In genomic region chr1:41482001-41482765, GRCh38 we compare ENCODE assay signal across 11 cellular contexts. TPM values are rescaled to one million over a fixed set of nuclear protein-coding genes. Genes with fewer than 3 reads are reported as not detected.
DNase-seq lines count a peak whose midpoint lies in the region; ATAC-seq, FAIRE-seq and TF ChIP-seq lines count a peak whose summit lies in the region.
"Had no signal": no experiment of that assay in that cellular context is flagged by ENCODE, and none has a peak within 500 bp of the region (broad histone marks: within the 10 kb centered on the region; RNA-seq: fewer than 3 reads in every experiment).

No MANE protein-coding gene starts in this region.

- no peak for TF ChIP-seq CTCF in astrocyte (IDR thresholded peaks at IDR 0.05; ENCODE audit: insufficient read depth, low read depth, low read length)

- H3K4me2 ChIP-seq in astrocyte (ENCODE audit: low read length): peak overlapping the region; percentile 17
- H3K4me2 ChIP-seq in mesenchymal stem cell (ENCODE audit: low read length, poor library complexity, severe bottlenecking): no peak overlapping the region

- H4K20me1 ChIP-seq in astrocyte (ENCODE audit: insufficient read depth, low read length): no peaks in the 10 kb centered on the region

- H3K4me3 Mint-ChIP-seq in astrocyte (ENCODE audit: unreplicated experiment): no peak overlapping the region
- H3K4me3 Mint-ChIP-seq in stimulated activated memory B cell treated with anti-CD40 and anti-IgM and Interleukin-4, amounts not matched to agents 10 μg/mL and 1 μg/mL and 100 μg/mL, for 72 hours: no peak overlapping the region
- H3K4me3 Mint-ChIP-seq: CD14-positive monocyte had no signal

- H3K23ac ChIP-seq in mesenchymal stem cell (ENCODE audit: low read length in 2 of 2): no peak overlapping the region

- H2AFZ ChIP-seq in astrocyte (ENCODE audit: low read depth, low read length) (no peak overlapping the region), mesenchymal stem cell (ENCODE audit: low read depth, low read length) (no peak overlapping the region)

- H2BK5ac ChIP-seq in mesenchymal stem cell (ENCODE audit: low read depth, low read length, poor library complexity, severe bottlenecking): peak overlapping the region; percentile 67

- H3K36me3 ChIP-seq in astrocyte (ENCODE audit: insufficient read depth, low read length) (no peaks in the 10 kb centered on the region), mesenchymal stem cell (ENCODE audit: control insufficient read depth in 1 of 2, insufficient read depth in 2 of 2, low read depth in 1 of 2, low read length in 2 of 2) (no peaks in the 10 kb centered on the region)
- H3K36me3 ChIP-seq: brain microvascular endothelial cell, right lobe of liver had no signal

- H3K4me1 Mint-ChIP-seq in astrocyte (ENCODE audit: low read depth, unreplicated experiment): peaks cover 26% of the 10 kb centered on the region
- peaks cover 21% of the 10 kb centered on the region for H3K4me1 Mint-ChIP-seq in stimulated activated memory B cell treated with anti-CD40 and anti-IgM and Interleukin-4, amounts not matched to agents 10 μg/mL and 1 μg/mL and 100 μg/mL, for 72 hours

- no peaks in the 10 kb centered on the region for H3K79me2 ChIP-seq in astrocyte (ENCODE audit: insufficient read depth, low read length)

- H3K36me3 Mint-ChIP-seq in astrocyte (ENCODE audit: low read depth, unreplicated experiment): no peaks in the 10 kb centered on the region
- H3K36me3 Mint-ChIP-seq in stimulated activated memory B cell treated with anti-CD40 and anti-IgM and Interleukin-4, amounts not matched to agents 10 μg/mL and 1 μg/mL and 100 μg/mL, for 72 hours: no peaks in the 10 kb centered on the region
- H3K36me3 Mint-ChIP-seq: CD14-positive monocyte had no signal

- no peak for FAIRE-seq in astrocyte (lab: Jason Lieb, UNC)

- peak overlapping the region; percentile 10 to 77 for H3K4ac ChIP-seq in mesenchymal stem cell (ENCODE audit: low read depth in 1 of 2, low read length in 2 of 2)

- H3K79me1 ChIP-seq in mesenchymal stem cell (replicated peaks; ENCODE audit: low read length, poor library complexity, severe bottlenecking): no peaks in the 10 kb centered on the region

- peak overlapping the region; percentile 68 for H4K8ac ChIP-seq in mesenchymal stem cell (ENCODE audit: low read length)

- H3K4me1 ChIP-seq in astrocyte (ENCODE audit: insufficient read depth, low read length): peaks cover 43% of the 10 kb centered on the region
- peaks cover 60% of the 10 kb centered on the region for H3K4me1 ChIP-seq in mesenchymal stem cell (ENCODE audit: control insufficient read depth, insufficient read depth, low read depth, low read length)

- WGBS in mesenchymal stem cell: 95% methylated on average over 17 of the region's 18 CpGs

- TF ChIP-seq POLR2A in erythroblast (IDR thresholded peaks at IDR 0.05; ENCODE audit: low read length): no peak

- H3K27ac ChIP-seq in astrocyte (ENCODE audit: low read depth, low read length) (no peak overlapping the region), mesenchymal stem cell (ENCODE audit: low read length, poor library complexity, severe bottlenecking) (no peak overlapping the region)
- H3K27ac ChIP-seq: brain microvascular endothelial cell, right lobe of liver had no signal

- H3K4me3 ChIP-seq in astrocyte (ENCODE audit: insufficient read depth, low read depth, low read length) (no peak overlapping the region), mesenchymal stem cell (ENCODE audit: insufficient read depth in 1 of 2, low read depth in 1 of 2, low read length in 2 of 2) (no peak overlapping the region)
- H3K4me3 ChIP-seq: right lobe of liver had no signal

- peaks cover 11% of the 10 kb centered on the region for H3K27me3 Mint-ChIP-seq in astrocyte (ENCODE audit: low read depth, unreplicated experiment)
- peaks cover 43% of the 10 kb centered on the region for H3K27me3 Mint-ChIP-seq in stimulated activated memory B cell treated with anti-CD40 and anti-IgM and Interleukin-4, amounts not matched to agents 10 μg/mL and 1 μg/mL and 100 μg/mL, for 72 hours

- DNase-seq in ACHN (peak; percentile 16), NCI-H1105 treated with DMSO at 0.1 percent for 48 hours (lab: John Stamatoyannopoulos, UW) (peak; percentile 96), astrocyte (ENCODE audit: low read depth) (no peak), mesenchymal stem cell (no peak), NCI-H187 treated with DMSO at 0.1 percent for 48 hours (lab: John Stamatoyannopoulos, UW) (no peak), erythroblast (lab: John Stamatoyannopoulos, UW) (no peak)
- DNase-seq: brain microvascular endothelial cell had no signal

- H2BK15ac ChIP-seq in mesenchymal stem cell (ENCODE audit: low read depth, poor library complexity, severe bottlenecking): peak overlapping the region; percentile 39

- H3K14ac ChIP-seq in mesenchymal stem cell (ENCODE audit: low read length in 2 of 2): peak overlapping the region in 1 of 2 experiments; percentile 62

- ATAC-seq in stimulated activated memory B cell treated with anti-CD40 and anti-IgM and Interleukin-4, amounts not matched to agents 10 μg/mL and 1 μg/mL and 100 μg/mL, for 72 hours: no peak
- no peak for ATAC-seq in HG02678 (IDR thresholded peaks at IDR 0.05; ENCODE audit: unreplicated experiment)
- ATAC-seq: right lobe of liver had no signal

- H2BK12ac ChIP-seq in mesenchymal stem cell (ENCODE audit: low read length in 2 of 2): peak overlapping the region; percentile 40 to 95

- H2BK120ac ChIP-seq in mesenchymal stem cell (ENCODE audit: low read depth, low read length): peak overlapping the region; percentile 54

- no peak overlapping the region for H3K27ac Mint-ChIP-seq in astrocyte (ENCODE audit: unreplicated experiment)
- no peak overlapping the region for H3K27ac Mint-ChIP-seq in stimulated activated memory B cell treated with anti-CD40 and anti-IgM and Interleukin-4, amounts not matched to agents 10 μg/mL and 1 μg/mL and 100 μg/mL, for 72 hours
- H3K27ac Mint-ChIP-seq: CD14-positive monocyte had no signal

- H3K27me3 ChIP-seq in astrocyte (ENCODE audit: insufficient read depth, low read length) (no peaks in the 10 kb centered on the region), mesenchymal stem cell (ENCODE audit: control insufficient read depth in 1 of 2, insufficient read depth in 1 of 2, low read length in 2 of 2) (peaks cover 0 to 39% of the 10 kb centered on the region in 2 experiments)
- H3K27me3 ChIP-seq: brain microvascular endothelial cell, right lobe of liver had no signal

- H4K91ac ChIP-seq in mesenchymal stem cell (ENCODE audit: low read length): peak overlapping the region; percentile 79

- H3K18ac ChIP-seq in mesenchymal stem cell (ENCODE audit: low read depth in 1 of 2, low read length in 2 of 2): peak overlapping the region; percentile 67 to 77

- in situ Hi-C loops in ACHN (cut with HindIII; ENCODE audit: low pct_ligation_motif_present, low pct_unique_long_range_greater_than_20kb, low sequenced_read_pairs): no loop called here

- peak overlapping the region; percentile 92 for H2AK5ac ChIP-seq in mesenchymal stem cell (ENCODE audit: low read length, severe bottlenecking)

- H3K9me3 ChIP-seq in astrocyte (ENCODE audit: insufficient read depth, low read depth, low read length) (no peaks in the 10 kb centered on the region), mesenchymal stem cell (ENCODE audit: control insufficient read depth, low read length) (no peaks in the 10 kb centered on the region)
- H3K9me3 ChIP-seq: right lobe of liver had no signal

- H3K9me3 Mint-ChIP-seq in astrocyte (ENCODE audit: unreplicated experiment): no peaks in the 10 kb centered on the region
- no peaks in the 10 kb centered on the region for H3K9me3 Mint-ChIP-seq in stimulated activated memory B cell treated with anti-CD40 and anti-IgM and Interleukin-4, amounts not matched to agents 10 μg/mL and 1 μg/mL and 100 μg/mL, for 72 hours
- H3K9me3 Mint-ChIP-seq: CD14-positive monocyte had no signal

- H3K9ac ChIP-seq in astrocyte (ENCODE audit: low read length) (no peak overlapping the region), mesenchymal stem cell (ENCODE audit: low read length) (no peak overlapping the region)

RNA-seq across cellular contexts. Expression of gene EDN2, which starts 2.3 kb away (rescaled TPM):
- total RNA-seq in astrocyte: 0.45 TPM in 1 of 2 replicates, not detected in the other
- polyA plus RNA-seq in mesenchymal stem cell (2013, experiment 1 of 2): 0.15 TPM
- polyA plus RNA-seq in mesenchymal stem cell (2013, experiment 2 of 2): 0.15 TPM
- polyA plus RNA-seq: CD14-positive monocyte had no signal

Comparison
In these comparisons a context has a peak if more than half of its experiments do, and no peak if none do; other contexts are left out.
1. DNase-seq: peak in ACHN (single experiment) and NCI-H1105 treated with DMSO at 0.1 percent for 48 hours (single experiment); none in astrocyte (single experiment), mesenchymal stem cell (single experiment), NCI-H187 treated with DMSO at 0.1 percent for 48 hours (single experiment) and erythroblast (0 of 2).